In the genomic region with DNA sequence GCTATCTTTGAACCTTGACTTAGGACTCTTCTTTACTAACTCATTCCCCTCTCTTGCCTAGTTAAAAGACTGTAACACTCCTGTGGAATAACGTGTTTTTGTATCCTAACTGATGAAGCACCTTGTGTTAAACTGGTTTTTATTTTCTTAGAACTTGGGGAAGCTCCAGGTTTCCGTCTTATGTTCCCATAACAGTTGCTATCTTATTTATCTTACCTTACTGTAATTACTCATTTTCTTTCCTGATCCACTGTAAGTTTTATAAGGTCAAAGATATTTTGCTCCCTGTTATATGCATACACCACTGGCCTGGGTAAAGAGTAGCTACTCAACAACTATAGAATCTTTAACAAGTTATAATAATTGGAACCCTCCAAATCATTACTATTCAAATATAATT, we compare ENCODE assay signal across 29 cellular contexts.
"Had no signal": no experiment of that assay in that cellular context is flagged by ENCODE, and none has a peak within 500 bp of the region (broad histone marks: within the 10 kb centered on the region; RNA-seq: fewer than 3 reads in every experiment).

No MANE protein-coding gene starts in this region.

- H3K9me3 Mint-ChIP-seq: stimulated activated naive B cell treated with anti-CD40 and anti-IgM and Interleukin-4, amounts not matched to agents 10 μg/mL and 1 μg/mL and 100 μg/mL, for 72 hours; stimulated activated naive CD8-positive, alpha-beta T cell treated with anti-CD3 and anti-CD28 coated beads, Interleukin-15, amount 100 ng/mL, for 72 hours; type B pancreatic cell had no signal

- H3K36me3 ChIP-seq: left lung, lower lobe of right lung, pancreas, prostate gland, tibial nerve, uterus had no signal

- DNase-seq: heart right ventricle; kidney glomerular epithelial cell; left cardiac atrium; left lung; lower lobe of right lung; mammary epithelial cell; mesenchymal stem cell; naive B cell; nucleus accumbens; pancreas; posterior cingulate gyrus; retina; right cardiac atrium; stimulated activated CD4-positive, alpha-beta T cell treated with anti-CD3 and anti-CD28 coated beads, Interleukin-12 subunit alpha, Interleukin-12 subunit beta, amount 100 ng/mL, for 4 hours; stimulated activated CD4-positive, alpha-beta T cell treated with anti-CD3 and anti-CD28 coated beads, Interleukin-15, amount 100 ng/mL, for 24 hours; stimulated activated CD4-positive, alpha-beta T cell treated with anti-CD3 and anti-CD28 coated beads, Interleukin-2, amount 100 ng/mL, for 24 hours; stimulated activated CD4-positive, alpha-beta T cell treated with anti-CD3 and anti-CD28 coated beads, Interleukin-4, amount 100 ng/mL, for 1 hour; stimulated activated naive B cell treated with anti-CD40 and anti-IgM and Interleukin-4, amounts not matched to agents 10 μg/mL and 1 μg/mL and 100 μg/mL, for 72 hours; stimulated activated naive CD8-positive, alpha-beta T cell treated with anti-CD3 and anti-CD28 coated beads, Interleukin-15, amount 100 ng/mL, for 72 hours; substantia nigra; uterus had no signal

- H3K4me3 Mint-ChIP-seq: naive B cell; nephron; neural crest cell; stimulated activated naive B cell treated with anti-CD40 and anti-IgM and Interleukin-4, amounts not matched to agents 10 μg/mL and 1 μg/mL and 100 μg/mL, for 72 hours; stimulated activated naive CD8-positive, alpha-beta T cell treated with anti-CD3 and anti-CD28 coated beads, Interleukin-15, amount 100 ng/mL, for 72 hours; type B pancreatic cell had no signal

- H3K4me1 ChIP-seq: left lung, uterus had no signal

- H3K9me3 ChIP-seq: lower lobe of right lung, pancreas, prostate gland had no signal

- H3K4me1 Mint-ChIP-seq: nephron had no signal

- H3K27me3 ChIP-seq: heart right ventricle, hepatocyte, left lung, pancreas, tibial nerve, uterus had no signal

- H3K27me3 Mint-ChIP-seq: naive B cell; stimulated activated naive B cell treated with anti-CD40 and anti-IgM and Interleukin-4, amounts not matched to agents 10 μg/mL and 1 μg/mL and 100 μg/mL, for 72 hours; stimulated activated naive CD8-positive, alpha-beta T cell treated with anti-CD3 and anti-CD28 coated beads, Interleukin-15, amount 100 ng/mL, for 72 hours; type B pancreatic cell had no signal

- H3K4me3 ChIP-seq: heart right ventricle, hepatocyte, left lung, lower lobe of right lung, pancreas, prostate gland, skin epidermis, tibial nerve, uterus had no signal

- ATAC-seq: heart right ventricle; left cardiac atrium; left lung; lower lobe of right lung; pancreas; right cardiac atrium; sciatic nerve; stimulated activated naive B cell treated with anti-CD40 and anti-IgM and Interleukin-4, amounts not matched to agents 10 μg/mL and 1 μg/mL and 100 μg/mL, for 72 hours; stimulated activated naive CD8-positive, alpha-beta T cell treated with anti-CD3 and anti-CD28 coated beads, Interleukin-15, amount 100 ng/mL, for 72 hours had no signal

- H3K27ac Mint-ChIP-seq: nephron; stimulated activated naive B cell treated with anti-CD40 and anti-IgM and Interleukin-4, amounts not matched to agents 10 μg/mL and 1 μg/mL and 100 μg/mL, for 72 hours; type B pancreatic cell had no signal

- H3K27ac ChIP-seq: heart right ventricle, hepatocyte, left lung, lower lobe of right lung, pancreas, skin epidermis, tibial nerve, uterus had no signal
